16 cellular contexts compared by ENCODE assay signal in the genomic region with DNA sequence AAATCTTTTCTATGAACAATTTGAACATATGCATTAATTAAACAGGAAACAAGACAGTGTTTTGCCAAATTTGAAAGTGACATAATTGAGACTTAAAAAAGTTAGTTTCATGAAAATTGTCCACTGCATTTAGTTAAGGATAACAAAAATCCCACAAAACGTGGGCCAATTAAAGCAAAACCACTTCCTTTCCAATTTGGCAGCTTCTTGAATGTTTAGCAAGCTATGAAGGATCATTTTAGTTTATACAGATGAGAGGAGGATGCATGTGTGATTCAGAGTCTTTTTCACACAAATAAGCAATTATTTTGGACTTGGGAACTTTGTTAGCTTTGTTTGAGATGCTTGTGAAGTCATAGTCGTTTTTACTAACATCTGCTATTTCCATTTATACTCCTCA.
DNase-seq lines count a peak whose midpoint lies in the region; ATAC-seq and TF ChIP-seq lines count a peak whose summit lies in the region.
"Had no signal": no experiment of that assay in that cellular context is flagged by ENCODE, and none has a peak within 500 bp of the region (broad histone marks: within the 10 kb centered on the region; RNA-seq: fewer than 3 reads in every experiment).

No MANE protein-coding gene starts in this region.

- intact Hi-C loops in HCT116 (cut with micrococcal nuclease), result loop anchor here (5.0 to 10.0 kb wide), 2 partner anchors 232 to 710 kb away; no protein-coding TSS in a partner anchor

- H3K36me3 ChIP-seq in HCT116 (ENCODE audit: control insufficient read depth in 1 of 2, insufficient read depth in 2 of 2, low read length in 2 of 2), result no peaks in the 10 kb centered on the region
- no peaks in the 10 kb centered on the region for H3K36me3 ChIP-seq in RWPE2 (ENCODE audit: low read depth)
- H3K36me3 ChIP-seq: BE2C, Peyer's patch had no signal

- H3K4me3 ChIP-seq in HCT116 (replicated peaks in 1 of 2; ENCODE audit: low read depth in 1 of 2, low read length in 2 of 2) (no peak overlapping the region), RWPE2 (ENCODE audit: severe bottlenecking) (no peak overlapping the region)
- H3K4me3 ChIP-seq: GM12878, Peyer's patch had no signal

- RAD21 ChIA-PET in HCT116 (lab: Charles Lee; ENCODE audit: low non-redundant PET in 1 of 2, low total read pairs in 2 of 2, uncharacterized antibody in 2 of 2, unreplicated experiment in 2 of 2), result no interaction called here

- H3K9me3 Mint-ChIP-seq in nephron progenitor cell, result no peaks in the 10 kb centered on the region
- H3K9me3 Mint-ChIP-seq in T-helper 2 cell treated with Interferon-gamma antibody and Interleukin-4, amounts not matched to agents 5 μg/mL and 100 μg/mL, for 36 hours, result no peaks in the 10 kb centered on the region
- H3K9me3 Mint-ChIP-seq: CD4-positive, alpha-beta T cell had no signal

- TF ChIP-seq CTCF in HCT116 (IDR thresholded peaks at IDR 0.05 in 2 of 3, conservative IDR thresholded peaks at IDR 0.05 in 1 of 3; ENCODE audit: borderline replicate concordance in 1 of 3, insufficient read depth in 1 of 3, low read depth in 2 of 3, low read length in 2 of 3) (no peak), RWPE2 (IDR thresholded peaks at IDR 0.05; ENCODE audit: poor library complexity, severe bottlenecking) (peak; percentile 22), nephron progenitor cell (IDR thresholded peaks at IDR 0.05) (no peak)

- no peaks in the 10 kb centered on the region for H3K36me3 Mint-ChIP-seq in nephron progenitor cell (ENCODE audit: low read depth)
- H3K36me3 Mint-ChIP-seq in T-helper 2 cell treated with Interferon-gamma antibody and Interleukin-4, amounts not matched to agents 5 μg/mL and 100 μg/mL, for 36 hours (ENCODE audit: low read depth), result no peaks in the 10 kb centered on the region

- no peaks in the 10 kb centered on the region for H3K27me3 ChIP-seq in HCT116 (ENCODE audit: insufficient read depth, low read length)
- H3K27me3 ChIP-seq in RWPE2 (ENCODE audit: insufficient read depth, poor library complexity, severe bottlenecking), result no peaks in the 10 kb centered on the region
- H3K27me3 ChIP-seq: Peyer's patch had no signal

- H3K9me2 ChIP-seq in HCT116 (ENCODE audit: insufficient read depth), result no peaks in the 10 kb centered on the region

- TF ChIP-seq RAD21 in HCT116 (IDR thresholded peaks at IDR 0.05; ENCODE audit: low read depth), result no peak

- H4K20me1 ChIP-seq in HCT116 (ENCODE audit: insufficient read depth), result no peaks in the 10 kb centered on the region

- DNase-seq in HCT116 (ENCODE audit: low read depth, low spot score), result no peak
- DNase-seq in RWPE2 (ENCODE audit: low spot score), result no peak
- peak; percentile 44 for DNase-seq in inferior parietal cortex (ENCODE audit: extremely low spot score)
- DNase-seq in nephron progenitor cell, result no peak
- DNase-seq in T-helper 2 cell treated with Interferon-gamma antibody and Interleukin-4, amounts not matched to agents 5 μg/mL and 100 μg/mL, for 36 hours (ENCODE audit: low spot score), result no peak
- no peak for DNase-seq in NCI-H1694 (lab: John Stamatoyannopoulos, UW)
- DNase-seq: CD4-positive, alpha-beta T cell; KBM-7; NCI-H187; NCI-H2107; Peyer's patch; T-helper 1 cell had no signal

- no peaks in the 10 kb centered on the region for H3K79me2 ChIP-seq in HCT116 (ENCODE audit: insufficient read depth, low read length)

- no TSS peak for BruUV-seq in HCT116 (replicated peaks; lab: Mats Ljungman, UMichigan)

- no peak overlapping the region for H3K9ac ChIP-seq in HCT116 (ENCODE audit: low read length)

- H3K4me1 Mint-ChIP-seq in nephron progenitor cell, result no peaks in the 10 kb centered on the region
- H3K4me1 Mint-ChIP-seq in T-helper 2 cell treated with Interferon-gamma antibody and Interleukin-4, amounts not matched to agents 5 μg/mL and 100 μg/mL, for 36 hours (ENCODE audit: low read depth), result no peaks in the 10 kb centered on the region

- TF ChIP-seq POLR2A in HCT116 (IDR thresholded peaks at IDR 0.05; ENCODE audit: borderline replicate concordance, extremely low read depth, insufficient read depth, insufficient read length), result no peak

- no peak overlapping the region for H3K4me2 ChIP-seq in HCT116 (ENCODE audit: low read length)

- peaks cover 9% of the 10 kb centered on the region for H3K27me3 Mint-ChIP-seq in nephron progenitor cell (ENCODE audit: low read depth, poor library complexity)
- H3K27me3 Mint-ChIP-seq in T-helper 2 cell treated with Interferon-gamma antibody and Interleukin-4, amounts not matched to agents 5 μg/mL and 100 μg/mL, for 36 hours (ENCODE audit: low read depth), result no peaks in the 10 kb centered on the region
- H3K27me3 Mint-ChIP-seq: CD4-positive, alpha-beta T cell had no signal

- H2AFZ ChIP-seq in HCT116 (ENCODE audit: low read depth, low read length, poor library complexity, severe bottlenecking), result peak overlapping the region; percentile 93

- no peak overlapping the region for H3K27ac ChIP-seq in HCT116 (ENCODE audit: low read depth, low read length)
- no peak overlapping the region for H3K27ac ChIP-seq in RWPE2 (ENCODE audit: poor library complexity, severe bottlenecking)
- H3K27ac ChIP-seq: Peyer's patch had no signal

- CTCF ChIA-PET in HCT116 (lab: Charles Lee), result interaction anchor here (0.7 to 2.8 kb wide), 11 partner anchors 9 to 775 kb away, joined by 3 to 17 read pairs (median 4); no protein-coding TSS in a partner anchor

- H3K4me3 Mint-ChIP-seq in nephron progenitor cell, result no peak overlapping the region
- H3K4me3 Mint-ChIP-seq in T-helper 2 cell treated with Interferon-gamma antibody and Interleukin-4, amounts not matched to agents 5 μg/mL and 100 μg/mL, for 36 hours, result no peak overlapping the region
- H3K4me3 Mint-ChIP-seq: CD4-positive, alpha-beta T cell had no signal

- H3K4me1 ChIP-seq in HCT116 (ENCODE audit: control insufficient read depth in 1 of 2, insufficient read depth in 2 of 2, low read length in 2 of 2) (no peaks in the 10 kb centered on the region), RWPE2 (ENCODE audit: insufficient read depth, poor library complexity, severe bottlenecking) (no peaks in the 10 kb centered on the region)
- H3K4me1 ChIP-seq: BE2C, Peyer's patch had no signal

- POLR2A ChIA-PET in HCT116 (lab: Charles Lee), result no interaction called here

- H3K9me3 ChIP-seq in HCT116 (ENCODE audit: control insufficient read depth in 1 of 2, insufficient read depth in 1 of 2, low read depth in 1 of 2, low read length in 2 of 2), result no peaks in the 10 kb centered on the region
- no peaks in the 10 kb centered on the region for H3K9me3 ChIP-seq in RWPE2 (ENCODE audit: severe bottlenecking)
- H3K9me3 ChIP-seq: BE2C, Peyer's patch had no signal

- H3K27ac Mint-ChIP-seq in nephron progenitor cell, result no peak overlapping the region
- no peak overlapping the region for H3K27ac Mint-ChIP-seq in T-helper 2 cell treated with Interferon-gamma antibody and Interleukin-4, amounts not matched to agents 5 μg/mL and 100 μg/mL, for 36 hours
- H3K27ac Mint-ChIP-seq: CD4-positive, alpha-beta T cell had no signal

- ATAC-seq in HCT116, result no peak
- ATAC-seq in RWPE2 (ENCODE audit: low read depth), result no peak
- no peak for ATAC-seq in GM21390 (IDR thresholded peaks at IDR 0.05; ENCODE audit: unreplicated experiment)
- ATAC-seq: GM12878, HepG2 had no signal

TF ChIP-seq in HCT116, 20 proteins besides CTCF, POLR2A, EP300 and RAD21:
- TF ChIP-seq YY1 (IDR thresholded peaks at IDR 0.05; ENCODE audit: extremely low read depth, insufficient replicate concordance, low read depth, low read length), result no peak
- TF ChIP-seq FOSL1 (IDR thresholded peaks at IDR 0.05; ENCODE audit: low read depth), result no peak
- no peak; the same call in 1 of the 2 replicates for TF ChIP-seq SP1 (IDR thresholded peaks at IDR 0.05; ENCODE audit: low read depth)
- TF ChIP-seq, protein P1, sequence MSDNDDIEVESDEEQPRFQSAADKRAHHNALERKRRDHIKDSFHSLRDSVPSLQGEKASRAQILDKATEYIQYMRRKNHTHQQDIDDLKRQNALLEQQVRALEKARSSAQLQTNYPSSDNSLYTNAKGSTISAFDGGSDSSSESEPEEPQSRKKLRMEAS (IDR thresholded peaks at IDR 0.05), result no peak
- TF ChIP-seq ELF1 (IDR thresholded peaks at IDR 0.05; ENCODE audit: borderline replicate concordance, low read depth), result no peak
- TF ChIP-seq JUND (IDR thresholded peaks at IDR 0.05), result no peak
- TF ChIP-seq SIN3A (IDR thresholded peaks at IDR 0.05; ENCODE audit: low read depth), result no peak
- no peak for TF ChIP-seq POLR2AphosphoS5 (IDR thresholded peaks at IDR 0.05; ENCODE audit: low read depth, low read length)
- TF ChIP-seq EZH2 (IDR thresholded peaks at IDR 0.05), result no peak
